In genomic region chr11:3154001-3154599, GRCh38 we compare ENCODE assay signal across 9 cellular contexts. TPM values are rescaled to one million over a fixed set of nuclear protein-coding genes. Genes with fewer than 3 reads are reported as not detected.
A peak's percentile ranks its signal among the peaks of the same experiment; 100 is the strongest.
DNase-seq lines count a peak whose midpoint lies in the region; ATAC-seq, FAIRE-seq and TF ChIP-seq lines count a peak whose summit lies in the region.
"Had no signal": no experiment of that assay in that cellular context is flagged by ENCODE, and none has a peak within 500 bp of the region (broad histone marks: within the 10 kb centered on the region; RNA-seq: fewer than 3 reads in every experiment).

No MANE protein-coding gene starts in this region.

- TF ChIP-seq POLR2A in NB4 (IDR thresholded peaks at IDR 0.05; ENCODE audit: extremely low read depth, insufficient read length) (no peak), K562 (conservative IDR thresholded peaks at IDR 0.05) (no peak)

- peaks cover 21% of the 10 kb centered on the region for H4K20me1 ChIP-seq in K562 (replicated peaks; ENCODE audit: control insufficient read depth, insufficient read depth, low read length)

- H2AK5ac ChIP-seq in mesenchymal stem cell (ENCODE audit: low read length, severe bottlenecking), result peak overlapping the region; percentile 43

- H3K79me2 ChIP-seq in K562 (ENCODE audit: control insufficient read depth, insufficient read depth, low read length), result peaks cover 8% of the 10 kb centered on the region; the same call in 1 of the 3 replicates

- H3K9ac ChIP-seq in K562 (ENCODE audit: insufficient read depth in 1 of 2, low read depth in 2 of 2, low read length in 2 of 2), result peak overlapping the region in 1 of 2 experiments; percentile 85; a peak in 2 of 4 replicates
- peak overlapping the region; percentile 30 for H3K9ac ChIP-seq in mesenchymal stem cell (ENCODE audit: low read length)

- WGBS in K562 (ENCODE audit: insufficient coverage, low coverage, missing lambda C conversion rate), result 43% methylated on average over 24 of the region's 24 CpGs
- 83% methylated on average over 24 of the region's 24 CpGs for WGBS in mesenchymal stem cell

- peaks cover 6% of the 10 kb centered on the region for H3K9me1 ChIP-seq in K562 (ENCODE audit: control insufficient read depth, insufficient read depth, low read length)

- peak overlapping the region; percentile 52 to 84 for H3K18ac ChIP-seq in mesenchymal stem cell (ENCODE audit: low read depth in 1 of 2, low read length in 2 of 2)

- H2BK12ac ChIP-seq in mesenchymal stem cell (ENCODE audit: low read length in 2 of 2), result peak overlapping the region; percentile 73 to 79

- H3K27ac ChIP-seq in K562 (ENCODE audit: extremely low read depth, low read depth, low read length), result peak overlapping the region; percentile 47; the same call in 1 of the 3 replicates
- peak overlapping the region; percentile 56 for H3K27ac ChIP-seq in mesenchymal stem cell (ENCODE audit: low read length, poor library complexity, severe bottlenecking)
- H3K27ac ChIP-seq in temporal lobe (ENCODE audit: low read depth, low read length), result peak overlapping the region; percentile 31

- H3K27me3 ChIP-seq in K562 (ENCODE audit: control insufficient read depth in 2 of 2, insufficient read depth in 2 of 2, low read length in 2 of 2), result no peaks in the 10 kb centered on the region
- H3K27me3 ChIP-seq in mesenchymal stem cell (ENCODE audit: control insufficient read depth in 1 of 2, insufficient read depth in 1 of 2, low read length in 2 of 2), result no peaks in the 10 kb centered on the region

- peak overlapping the region; percentile 83 for H4K8ac ChIP-seq in mesenchymal stem cell (ENCODE audit: low read length)

- intact Hi-C loops in K562 (cut with micrococcal nuclease), result no loop called here

- H3K36me3 ChIP-seq in K562 (ENCODE audit: control insufficient read depth, insufficient read depth, low read length) (no peaks in the 10 kb centered on the region; the same call in 2 of the 3 replicates), mesenchymal stem cell (ENCODE audit: control insufficient read depth in 1 of 2, insufficient read depth in 2 of 2, low read depth in 1 of 2, low read length in 2 of 2) (peaks cover 8 to 35% of the 10 kb centered on the region in 2 experiments)

- H3K4me2 ChIP-seq in K562 (ENCODE audit: insufficient read depth, low read length), result no peak overlapping the region; the same call in 1 of the 2 replicates
- H3K4me2 ChIP-seq in mesenchymal stem cell (ENCODE audit: low read length, poor library complexity, severe bottlenecking), result peak overlapping the region; percentile 53

- POLR2A ChIA-PET in K562 (lab: Yijun Ruan, JAX), result interaction anchor here (1.0 to 1.2 kb wide), 2 partner anchors 8 to 15 kb away, joined by 3 read pairs; no protein-coding TSS in a partner anchor

- no peak for TF ChIP-seq EP300 in K562 (IDR thresholded peaks at IDR 0.05; ENCODE audit: low read length)

- peak overlapping the region; percentile 20 for H2BK5ac ChIP-seq in mesenchymal stem cell (ENCODE audit: low read depth, low read length, poor library complexity, severe bottlenecking)

- no peak for TF ChIP-seq CTCF in NB4 (IDR thresholded peaks at IDR 0.05; ENCODE audit: low read depth, low read length)
- no peak for TF ChIP-seq CTCF in K562 (IDR thresholded peaks at IDR 0.05 in 2 of 3, conservative IDR thresholded peaks at IDR 0.05 in 1 of 3; ENCODE audit: insufficient read depth in 2 of 3, low read depth in 1 of 3, low read length in 3 of 3)

- no peak overlapping the region for H2BK15ac ChIP-seq in mesenchymal stem cell (ENCODE audit: low read depth, poor library complexity, severe bottlenecking)

- peak overlapping the region in 1 of 2 experiments; percentile 34 for H3K23ac ChIP-seq in mesenchymal stem cell (ENCODE audit: low read length in 2 of 2)

- H3K4me1 ChIP-seq in K562 (replicated peaks in 1 of 2; ENCODE audit: control insufficient read depth in 2 of 2, insufficient read depth in 2 of 2, low read length in 2 of 2), result peaks cover 14 to 72% of the 10 kb centered on the region in 2 experiments; a peak in 4 of 5 replicates
- peaks cover 72% of the 10 kb centered on the region for H3K4me1 ChIP-seq in mesenchymal stem cell (ENCODE audit: control insufficient read depth, insufficient read depth, low read depth, low read length)

- H2AFZ ChIP-seq in K562 (ENCODE audit: low read depth, low read length) (no peak overlapping the region), mesenchymal stem cell (ENCODE audit: low read depth, low read length) (no peak overlapping the region)

- H4K91ac ChIP-seq in mesenchymal stem cell (ENCODE audit: low read length), result peak overlapping the region; percentile 57

- peak; percentile 92 for DNase-seq in NB4 (ENCODE audit: low read depth)
- DNase-seq in K562 (ENCODE audit: extremely low read depth in 1 of 4, low spot score in 3 of 4), result peak; percentile 42 to 70 (median 56)
- DNase-seq in mesenchymal stem cell, result no peak
- DNase-seq in NCI-H2196 treated with DMSO at 0.1 percent for 48 hours (lab: John Stamatoyannopoulos, UW; ENCODE audit: unreplicated experiment), result no peak
- DNase-seq in NCI-H187 treated with DMSO at 0.1 percent for 48 hours (lab: John Stamatoyannopoulos, UW), result no peak
- DNase-seq in T-helper 2 cell, result no peak
- DNase-seq: activated B cell treated with CpG ODN at 0.5 μM for 24 hours had no signal

- H3K79me1 ChIP-seq in mesenchymal stem cell (replicated peaks; ENCODE audit: low read length, poor library complexity, severe bottlenecking), result peaks cover 62% of the 10 kb centered on the region

- FAIRE-seq in K562 (lab: Jason Lieb, UNC), result no peak

- CTCF ChIA-PET in K562 (lab: Yijun Ruan, JAX; ENCODE audit: low intra/inter-chr PET ratio), result no interaction called here

- TF ChIP-seq RAD21 in K562 (CRISPR knock-in tag; conservative IDR thresholded peaks at IDR 0.05 in 1 of 2, IDR thresholded peaks at IDR 0.05 in 1 of 2), result no peak

- H3K4me3 ChIP-seq in NB4 (ENCODE audit: low read depth, low read length) (peak overlapping the region; percentile 48), K562 (no peak overlapping the region), mesenchymal stem cell (ENCODE audit: insufficient read depth in 1 of 2, low read depth in 1 of 2, low read length in 2 of 2) (peak overlapping the region in 1 of 2 experiments; percentile 1)

- H3K4ac ChIP-seq in mesenchymal stem cell (ENCODE audit: low read depth in 1 of 2, low read length in 2 of 2), result peak overlapping the region; percentile 19 to 74

- peak overlapping the region in 1 of 2 experiments; percentile 85 for H3K14ac ChIP-seq in mesenchymal stem cell (ENCODE audit: low read length in 2 of 2)

- H2BK120ac ChIP-seq in mesenchymal stem cell (ENCODE audit: low read depth, low read length), result peak overlapping the region; percentile 39

- no TSS peak for BruUV-seq in K562 (replicated peaks; lab: Mats Ljungman, UMichigan)

- in situ Hi-C loops in K562 (cut with MboI), result no loop called here

- ATAC-seq in K562 (peak; percentile 68), HG02870 (IDR thresholded peaks at IDR 0.05; ENCODE audit: unreplicated experiment) (no peak)

- no peaks in the 10 kb centered on the region for H3K9me3 ChIP-seq in K562 (replicated peaks; ENCODE audit: control insufficient read depth, insufficient read depth, low read depth, low read length)
- H3K9me3 ChIP-seq in mesenchymal stem cell (ENCODE audit: control insufficient read depth, low read length), result no peaks in the 10 kb centered on the region

TF ChIP-seq in K562, 482 proteins besides CTCF, POLR2A, EP300 and RAD21 (continues in another document):
- TF ChIP-seq OTX1 (CRISPR knock-in tag; IDR thresholded peaks at IDR 0.05), result no peak
- TF ChIP-seq GABPB2 (CRISPR knock-in tag; conservative IDR thresholded peaks at IDR 0.05), result no peak
- no peak for TF ChIP-seq ESRRB (CRISPR knock-in tag; IDR thresholded peaks at IDR 0.05; ENCODE audit: borderline replicate concordance)
- no peak for TF ChIP-seq FIP1L1 (IDR thresholded peaks at IDR 0.05; ENCODE audit: low read depth, low read length, poor library complexity, severe bottlenecking)
- no peak for TF ChIP-seq MLX (CRISPR knock-in tag; conservative IDR thresholded peaks at IDR 0.05)
- no peak for TF ChIP-seq BACH1 (tag; IDR thresholded peaks at IDR 0.05)

RNA-seq across cellular contexts. Expression of gene OSBPL5, which starts 11.0 kb away (rescaled TPM):
- total RNA-seq in K562 (2011; cell fraction: chromatin; rRNA removed; ENCODE audit: low replicate concordance), result 40.9 and 87.7 TPM in 2 replicates
- total RNA-seq in K562 (2011; cell fraction: nucleolus; rRNA removed), result 31.7 and 40.8 TPM in 2 replicates
- 28.2 and 35.2 TPM in 2 replicates for total RNA-seq in K562 (2011; cell fraction: nucleoplasm; rRNA removed)
- total RNA-seq in K562 (2014; rRNA removed) (6.6 and 8.0 TPM in 2 replicates), K562 (2014; rRNA removed; fragmentation: Illumina TruSeq; extraction: Trizol) (1.4 and 2.4 TPM in 2 replicates), K562 (2015; rRNA removed; fragmentation: Illumina TruSeq; extraction: Trizol) (6.4 and 6.5 TPM in 2 replicates), K562 (2021) (14.3 and 14.8 TPM in 2 replicates), temporal lobe (25.8 TPM)
- polyA plus RNA-seq in K562 (2011; rRNA removed) (3.2 and 7.5 TPM in 2 replicates), K562 (2014; fragmentation: Illumina TruSeq; extraction: Trizol) (3.1 and 4.6 TPM in 2 replicates), K562 (2014; fragmentation: Nextera tagmentation; extraction: Ambion mirVana) (under 1 TPM; 0.06 to 0.10 TPM), K562 (2014; rRNA removed) (6.6 and 11.9 TPM in 2 replicates)
- polyA plus RNA-seq in K562 (2011; cell fraction: cytosol; rRNA removed), result 3.8 and 6.2 TPM in 2 replicates
- polyA plus RNA-seq in K562 (2011; cell fraction: nucleus; rRNA removed), result 22.7 and 40.1 TPM in 2 replicates
- 7.8 and 10.2 TPM in 2 replicates for polyA plus RNA-seq in K562 (2012)
- polyA minus RNA-seq in K562 (2011; rRNA and poly(A)+ RNA removed), result 1.6 and 1.9 TPM in 2 replicates
- 5.9 and 6.9 TPM in 2 replicates for polyA minus RNA-seq in K562 (2011; cell fraction: cytosol; rRNA and poly(A)+ RNA removed)
- 13.1 and 15.5 TPM in 2 replicates for polyA minus RNA-seq in K562 (2011; cell fraction: nucleus; rRNA and poly(A)+ RNA removed)
- polyA plus RNA-seq in mesenchymal stem cell (2013, experiment 1 of 2), result 13.7 TPM
- polyA plus RNA-seq in mesenchymal stem cell (2013, experiment 2 of 2), result 14.6 TPM
- total RNA-seq: activated B cell treated with CpG ODN at 0.5 μM for 24 hours had no signal

Comparison
In these comparisons a context has a peak if more than half of its experiments do, and no peak if none do; other contexts are left out.
1. DNase-seq: peak in NB4 (single experiment) and K562 (4 of 4); none in mesenchymal stem cell (single experiment), NCI-H2196 treated with DMSO at 0.1 percent for 48 hours (single experiment), NCI-H187 treated with DMSO at 0.1 percent for 48 hours (single experiment) and T-helper 2 cell (0 of 5).
2. Peak in every context shown above with its lines, with median percentiles within 50 percentile points of each other: H3K27ac ChIP-seq.